Comparison of ENCODE assay signal across 27 cellular contexts in genomic region chr1:32727876-32728275, GRCh38. TPM values are rescaled to one million over a fixed set of nuclear protein-coding genes. Genes with fewer than 3 reads are reported as not detected.
"Had no signal": no experiment of that assay in that cellular context is flagged by ENCODE, and none has a peak within 500 bp of the region (broad histone marks: within the 10 kb centered on the region; RNA-seq: fewer than 3 reads in every experiment).

No MANE protein-coding gene starts in this region.

- H3K27ac ChIP-seq: heart left ventricle, left ventricle myocardium inferior, ovary, right atrium auricular region, right lobe of liver, stomach, thyroid gland, transverse colon, upper lobe of right lung, uterus had no signal

- H3K4me1 ChIP-seq: uterus had no signal

- H3K4me3 ChIP-seq: heart left ventricle, left ventricle myocardium inferior, lung, ovary, right atrium auricular region, right lobe of liver, smooth muscle cell, stomach, testis, thyroid gland, transverse colon, upper lobe of right lung, uterus had no signal

- H3K4me2 ChIP-seq: smooth muscle cell had no signal

- DNase-seq: heart left ventricle; hypothalamus; immature natural killer cell; kidney; left ventricle myocardium inferior; mesendoderm; naive B cell; natural killer cell; nucleus accumbens; ovary; right lobe of liver; stimulated activated CD4-positive, alpha-beta T cell treated with anti-CD3 and anti-CD28 coated beads, Interleukin-1b, Interleukin-23, amount 100 ng/mL, for 48 hours; stimulated activated CD4-positive, alpha-beta T cell treated with anti-CD3 and anti-CD28 coated beads, Interleukin-2, amount 100 ng/mL, for 48 hours; stimulated activated CD4-positive, alpha-beta T cell treated with anti-CD3 and anti-CD28 coated beads, Interleukin-4, amount 100 ng/mL, for 4 hours; stimulated activated CD8-positive, alpha-beta memory T cell treated with anti-CD3 and anti-CD28 coated beads, Interleukin-4, amount 100 ng/mL, for 48 hours; stimulated activated naive CD4-positive, alpha-beta T cell treated with Interleukin-2 at 50 U/mL for 16 hours; stomach; testis; thyroid gland; transverse colon; upper lobe of right lung; uterus had no signal

- H3K9me3 ChIP-seq: heart left ventricle, left ventricle myocardium inferior, ovary, right atrium auricular region, right lobe of liver, stomach, testis, thyroid gland, transverse colon, upper lobe of right lung, uterus had no signal

- ATAC-seq: heart left ventricle; natural killer cell; right lobe of liver; stimulated activated memory B cell treated with anti-CD40 and anti-IgM and Interleukin-4, amounts not matched to agents 10 μg/mL and 1 μg/mL and 100 μg/mL, for 72 hours; upper lobe of right lung had no signal

- H3K36me3 ChIP-seq: heart left ventricle, left ventricle myocardium inferior, ovary, right atrium auricular region, right lobe of liver, stomach, thyroid gland, transverse colon, upper lobe of right lung, uterus had no signal

- H3K27me3 ChIP-seq: heart left ventricle, ovary, right atrium auricular region, right lobe of liver, stomach, testis, thyroid gland, transverse colon, upper lobe of right lung, uterus had no signal

RNA-seq across cellular contexts. Expression of gene SYNC, which starts 25.3 kb away (rescaled TPM):
- total RNA-seq: natural killer cell, progenitor cell of endocrine pancreas had no signal
- polyA plus RNA-seq: immature natural killer cell had no signal
